21 cellular contexts compared by ENCODE assay signal in genomic region chr6:14533446-14533845, GRCh38.
"Had no signal": no experiment of that assay in that cellular context is flagged by ENCODE, and none has a peak within 500 bp of the region (broad histone marks: within the 10 kb centered on the region; RNA-seq: fewer than 3 reads in every experiment).

No MANE protein-coding gene starts in this region.

- H3K4me1 ChIP-seq: breast epithelium, foreskin keratinocyte had no signal

- H3K4me3 ChIP-seq: breast epithelium, mucosa of descending colon, sigmoid colon, thoracic aorta had no signal

- H3K36me3 ChIP-seq: breast epithelium, sigmoid colon, thoracic aorta had no signal

- ATAC-seq: foreskin keratinocyte, left lobe of liver, mucosa of descending colon, natural killer cell had no signal

- H3K9me3 ChIP-seq: breast epithelium, mucosa of descending colon, sigmoid colon, thoracic aorta had no signal

- H3K27ac ChIP-seq: breast epithelium, foreskin keratinocyte, sigmoid colon, thoracic aorta had no signal

- DNase-seq: activated CD4-positive, alpha-beta T cell treated with anti-CD3 and anti-CD28 coated beads, Interleukin-2, amount 50 U/mL, for 48 hours; activated CD4-positive, CD25-positive, alpha-beta regulatory T cell treated with anti-CD3 and anti-CD28 coated beads, Interleukin-2, amount 50 U/mL, for 72 hours; activated gamma-delta T cell treated with Interleukin-2 at 50 U/mL for 16 hours; activated naive CD8-positive, alpha-beta T cell treated with anti-CD3 and anti-CD28 coated beads for 36 hours; activated T-cell treated with anti-CD3 and anti-CD28 coated beads, Interleukin-2, amount 50 U/mL, for 48 hours; anterior cingulate cortex; endodermal cell; erythroblast; foreskin keratinocyte; islet precursor cell; mammary epithelial cell; mucosa of descending colon; natural killer cell; occipital lobe; sigmoid colon; stimulated activated CD4-positive, alpha-beta T cell treated with anti-CD3 and anti-CD28 coated beads, Interleukin-15, amount 100 ng/mL, for 24 hours; stimulated activated CD4-positive, alpha-beta T cell treated with anti-CD3 and anti-CD28 coated beads, Interleukin-4, amount 100 ng/mL, for 24 hours had no signal

- H3K27me3 Mint-ChIP-seq: activated naive CD8-positive, alpha-beta T cell treated with anti-CD3 and anti-CD28 coated beads for 36 hours; stimulated activated naive CD8-positive, alpha-beta T cell treated with anti-CD3 and anti-CD28 coated beads, Interleukin-15, Interleukin-2, amounts not matched to agents 100 ng/mL and 50 ng/mL, for 24 hours had no signal

- H3K9me3 Mint-ChIP-seq: activated naive CD8-positive, alpha-beta T cell treated with anti-CD3 and anti-CD28 coated beads for 36 hours; natural killer cell had no signal

- H3K4me3 Mint-ChIP-seq: endodermal cell; natural killer cell; stimulated activated naive CD8-positive, alpha-beta T cell treated with anti-CD3 and anti-CD28 coated beads, Interleukin-15, Interleukin-2, amounts not matched to agents 100 ng/mL and 50 ng/mL, for 24 hours had no signal

- H3K27me3 ChIP-seq: breast epithelium, foreskin keratinocyte, sigmoid colon had no signal

- H3K27ac Mint-ChIP-seq: activated naive CD8-positive, alpha-beta T cell treated with anti-CD3 and anti-CD28 coated beads for 36 hours; endodermal cell; natural killer cell; stimulated activated naive CD8-positive, alpha-beta T cell treated with anti-CD3 and anti-CD28 coated beads, Interleukin-15, Interleukin-2, amounts not matched to agents 100 ng/mL and 50 ng/mL, for 24 hours had no signal

- H3K36me3 Mint-ChIP-seq: activated naive CD8-positive, alpha-beta T cell treated with anti-CD3 and anti-CD28 coated beads for 36 hours; natural killer cell had no signal
